In genomic region chr5:86596476-86596875, GRCh38 we compare ENCODE assay signal across 1 cellular context.
TF ChIP-seq lines count a peak whose summit lies in the region.

No MANE protein-coding gene starts in this region.

TF ChIP-seq in GM23338, 12 proteins besides CTCF, POLR2A, EP300 and RAD21:
- TF ChIP-seq ZNF462 (CRISPR knock-in tag; IDR thresholded peaks at IDR 0.05) (no peak), JUNB (IDR thresholded peaks at IDR 0.05; ENCODE audit: unreplicated experiment) (no peak)
